Comparison of ENCODE assay signal across 1 cellular context in the genomic region with DNA sequence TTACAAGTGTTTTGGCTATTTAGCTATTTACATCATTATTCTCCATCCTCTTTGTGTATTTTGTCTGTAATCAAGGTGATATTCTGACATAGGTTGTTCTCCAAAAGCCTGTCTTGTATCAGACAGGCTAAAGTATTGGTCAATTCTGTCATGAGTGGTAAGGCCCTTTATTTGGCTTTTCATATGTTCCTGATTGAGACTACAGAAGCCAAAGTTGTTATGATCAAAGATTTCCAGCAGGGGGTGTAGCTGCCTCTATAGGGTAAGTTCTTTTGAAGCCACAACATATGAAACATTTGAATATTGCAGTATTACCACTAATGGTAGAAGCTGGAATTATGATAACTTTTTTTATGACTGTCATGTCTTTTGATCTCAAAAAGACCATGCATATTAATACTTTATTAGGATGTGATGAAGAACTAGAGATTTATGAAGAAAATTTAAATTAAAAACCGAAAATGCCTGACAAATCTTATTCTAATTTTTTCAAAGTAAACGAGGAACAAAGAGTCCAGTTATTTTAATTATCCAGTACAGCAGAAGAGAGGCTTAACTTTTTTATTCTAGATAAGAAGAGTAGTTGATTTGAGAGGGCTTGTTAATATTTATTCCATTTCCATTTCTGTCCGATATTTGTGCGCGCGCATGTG.
TF ChIP-seq lines count a peak whose summit lies in the region.

No MANE protein-coding gene starts in this region.

TF ChIP-seq in HepG2, 621 proteins besides CTCF, POLR2A, EP300 and RAD21 (continued from another document and continues in another):
- TF ChIP-seq KAT2B (IDR thresholded peaks at IDR 0.05; ENCODE audit: borderline replicate concordance, low read depth, low read length) (no peak), TBL1XR1 (IDR thresholded peaks at IDR 0.05; ENCODE audit: borderline replicate concordance, low read length, partially characterized antibody) (no peak), SAFB2 (CRISPR knock-in tag; IDR thresholded peaks at IDR 0.05; ENCODE audit: borderline replicate concordance, low read depth) (no peak), ELF4 (CRISPR knock-in tag; IDR thresholded peaks at IDR 0.05; ENCODE audit: borderline replicate concordance) (no peak), ZBTB7B (CRISPR knock-in tag; IDR thresholded peaks at IDR 0.05) (no peak), ZNF747 (CRISPR knock-in tag; IDR thresholded peaks at IDR 0.05; ENCODE audit: borderline replicate concordance) (no peak), PHB2 (IDR thresholded peaks at IDR 0.05; ENCODE audit: partially characterized antibody) (no peak), GTF2F1 (IDR thresholded peaks at IDR 0.05; ENCODE audit: low read length) (no peak), ZFP36L2 (CRISPR knock-in tag; IDR thresholded peaks at IDR 0.05) (no peak), AGO1 (IDR thresholded peaks at IDR 0.05; ENCODE audit: low read depth, low read length, poor library complexity, severe bottlenecking) (no peak), SIX1 (CRISPR knock-in tag; IDR thresholded peaks at IDR 0.05; ENCODE audit: borderline replicate concordance) (peak; percentile 24; the same call in 1 of the 2 replicates), KDM4B (CRISPR knock-in tag; IDR thresholded peaks at IDR 0.05) (no peak), ZNF724P (CRISPR knock-in tag; IDR thresholded peaks at IDR 0.05; ENCODE audit: borderline replicate concordance) (no peak), ASH2L (IDR thresholded peaks at IDR 0.05; ENCODE audit: insufficient read length, low read depth, low read length) (no peak), ZNF562 (CRISPR knock-in tag; IDR thresholded peaks at IDR 0.05; ENCODE audit: borderline replicate concordance) (no peak), U2AF2 (IDR thresholded peaks at IDR 0.05; ENCODE audit: low read depth, low read length) (no peak), HOXD1 (CRISPR knock-in tag; IDR thresholded peaks at IDR 0.05) (no peak), SRY (CRISPR knock-in tag; IDR thresholded peaks at IDR 0.05) (no peak), ZZZ3 (CRISPR knock-in tag; IDR thresholded peaks at IDR 0.05; ENCODE audit: borderline replicate concordance) (no peak), ZNF557 (CRISPR knock-in tag; IDR thresholded peaks at IDR 0.05) (no peak; the same call in 1 of the 2 replicates), ZNF343 (CRISPR knock-in tag; IDR thresholded peaks at IDR 0.05) (no peak), ZNF331 (CRISPR knock-in tag; IDR thresholded peaks at IDR 0.05) (peak; percentile 52; the same call in 1 of the 2 replicates), ZNF672 (CRISPR knock-in tag; IDR thresholded peaks at IDR 0.05) (no peak), NFE2L1 (CRISPR knock-in tag; IDR thresholded peaks at IDR 0.05; ENCODE audit: borderline replicate concordance) (no peak), ZBTB7A (CRISPR knock-in tag; IDR thresholded peaks at IDR 0.05) (no peak), ZNF30 (CRISPR knock-in tag; IDR thresholded peaks at IDR 0.05) (no peak), NFKB2 (CRISPR knock-in tag; IDR thresholded peaks at IDR 0.05; ENCODE audit: borderline replicate concordance) (no peak), SSRP1 (CRISPR knock-in tag; IDR thresholded peaks at IDR 0.05) (no peak), SIN3B (IDR thresholded peaks at IDR 0.05; ENCODE audit: low read length) (no peak), MIXL1 (CRISPR knock-in tag; IDR thresholded peaks at IDR 0.05) (peak; percentile 85), TARDBP (CRISPR knock-in tag; IDR thresholded peaks at IDR 0.05) (no peak)
- TF ChIP-seq, protein P1, sequence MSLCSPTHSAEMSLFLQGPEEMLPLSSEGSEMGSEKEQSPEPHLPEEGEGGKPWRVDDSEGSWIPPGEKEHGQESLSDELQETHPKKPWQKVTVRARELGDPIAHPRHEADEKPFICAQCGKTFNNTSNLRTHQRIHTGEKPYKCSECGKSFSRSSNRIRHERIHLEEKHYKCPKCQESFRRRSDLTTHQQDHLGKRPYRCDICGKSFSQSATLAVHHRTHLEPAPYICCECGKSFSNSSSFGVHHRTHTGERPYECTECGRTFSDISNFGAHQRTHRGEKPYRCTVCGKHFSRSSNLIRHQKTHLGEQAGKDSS (CRISPR knock-in tag; IDR thresholded peaks at IDR 0.05; ENCODE audit: borderline replicate concordance, low read depth) = no peak
- TF ChIP-seq, protein P2, sequence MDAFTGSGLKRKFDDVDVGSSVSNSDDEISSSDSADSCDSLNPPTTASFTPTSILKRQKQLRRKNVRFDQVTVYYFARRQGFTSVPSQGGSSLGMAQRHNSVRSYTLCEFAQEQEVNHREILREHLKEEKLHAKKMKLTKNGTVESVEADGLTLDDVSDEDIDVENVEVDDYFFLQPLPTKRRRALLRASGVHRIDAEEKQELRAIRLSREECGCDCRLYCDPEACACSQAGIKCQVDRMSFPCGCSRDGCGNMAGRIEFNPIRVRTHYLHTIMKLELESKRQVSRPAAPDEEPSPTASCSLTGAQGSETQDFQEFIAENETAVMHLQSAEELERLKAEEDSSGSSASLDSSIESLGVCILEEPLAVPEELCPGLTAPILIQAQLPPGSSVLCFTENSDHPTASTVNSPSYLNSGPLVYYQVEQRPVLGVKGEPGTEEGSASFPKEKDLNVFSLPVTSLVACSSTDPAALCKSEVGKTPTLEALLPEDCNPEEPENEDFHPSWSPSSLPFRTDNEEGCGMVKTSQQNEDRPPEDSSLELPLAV (CRISPR knock-in tag; conservative IDR thresholded peaks at IDR 0.05; ENCODE audit: low read depth) = no peak
- TF ChIP-seq, protein P3, sequence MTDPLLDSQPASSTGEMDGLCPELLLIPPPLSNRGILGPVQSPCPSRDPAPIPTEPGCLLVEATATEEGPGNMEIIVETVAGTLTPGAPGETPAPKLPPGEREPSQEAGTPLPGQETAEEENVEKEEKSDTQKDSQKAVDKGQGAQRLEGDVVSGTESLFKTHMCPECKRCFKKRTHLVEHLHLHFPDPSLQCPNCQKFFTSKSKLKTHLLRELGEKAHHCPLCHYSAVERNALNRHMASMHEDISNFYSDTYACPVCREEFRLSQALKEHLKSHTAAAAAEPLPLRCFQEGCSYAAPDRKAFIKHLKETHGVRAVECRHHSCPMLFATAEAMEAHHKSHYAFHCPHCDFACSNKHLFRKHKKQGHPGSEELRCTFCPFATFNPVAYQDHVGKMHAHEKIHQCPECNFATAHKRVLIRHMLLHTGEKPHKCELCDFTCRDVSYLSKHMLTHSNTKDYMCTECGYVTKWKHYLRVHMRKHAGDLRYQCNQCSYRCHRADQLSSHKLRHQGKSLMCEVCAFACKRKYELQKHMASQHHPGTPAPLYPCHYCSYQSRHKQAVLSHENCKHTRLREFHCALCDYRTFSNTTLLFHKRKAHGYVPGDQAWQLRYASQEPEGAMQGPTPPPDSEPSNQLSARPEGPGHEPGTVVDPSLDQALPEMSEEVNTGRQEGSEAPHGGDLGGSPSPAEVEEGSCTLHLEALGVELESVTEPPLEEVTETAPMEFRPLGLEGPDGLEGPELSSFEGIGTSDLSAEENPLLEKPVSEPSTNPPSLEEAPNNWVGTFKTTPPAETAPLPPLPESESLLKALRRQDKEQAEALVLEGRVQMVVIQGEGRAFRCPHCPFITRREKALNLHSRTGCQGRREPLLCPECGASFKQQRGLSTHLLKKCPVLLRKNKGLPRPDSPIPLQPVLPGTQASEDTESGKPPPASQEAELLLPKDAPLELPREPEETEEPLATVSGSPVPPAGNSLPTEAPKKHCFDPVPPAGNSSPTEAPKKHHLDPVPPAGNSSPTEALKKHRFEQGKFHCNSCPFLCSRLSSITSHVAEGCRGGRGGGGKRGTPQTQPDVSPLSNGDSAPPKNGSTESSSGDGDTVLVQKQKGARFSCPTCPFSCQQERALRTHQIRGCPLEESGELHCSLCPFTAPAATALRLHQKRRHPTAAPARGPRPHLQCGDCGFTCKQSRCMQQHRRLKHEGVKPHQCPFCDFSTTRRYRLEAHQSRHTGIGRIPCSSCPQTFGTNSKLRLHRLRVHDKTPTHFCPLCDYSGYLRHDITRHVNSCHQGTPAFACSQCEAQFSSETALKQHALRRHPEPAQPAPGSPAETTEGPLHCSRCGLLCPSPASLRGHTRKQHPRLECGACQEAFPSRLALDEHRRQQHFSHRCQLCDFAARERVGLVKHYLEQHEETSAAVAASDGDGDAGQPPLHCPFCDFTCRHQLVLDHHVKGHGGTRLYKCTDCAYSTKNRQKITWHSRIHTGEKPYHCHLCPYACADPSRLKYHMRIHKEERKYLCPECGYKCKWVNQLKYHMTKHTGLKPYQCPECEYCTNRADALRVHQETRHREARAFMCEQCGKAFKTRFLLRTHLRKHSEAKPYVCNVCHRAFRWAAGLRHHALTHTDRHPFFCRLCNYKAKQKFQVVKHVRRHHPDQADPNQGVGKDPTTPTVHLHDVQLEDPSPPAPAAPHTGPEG (CRISPR knock-in tag; IDR thresholded peaks at IDR 0.05) = no peak
- TF ChIP-seq, protein P4, sequence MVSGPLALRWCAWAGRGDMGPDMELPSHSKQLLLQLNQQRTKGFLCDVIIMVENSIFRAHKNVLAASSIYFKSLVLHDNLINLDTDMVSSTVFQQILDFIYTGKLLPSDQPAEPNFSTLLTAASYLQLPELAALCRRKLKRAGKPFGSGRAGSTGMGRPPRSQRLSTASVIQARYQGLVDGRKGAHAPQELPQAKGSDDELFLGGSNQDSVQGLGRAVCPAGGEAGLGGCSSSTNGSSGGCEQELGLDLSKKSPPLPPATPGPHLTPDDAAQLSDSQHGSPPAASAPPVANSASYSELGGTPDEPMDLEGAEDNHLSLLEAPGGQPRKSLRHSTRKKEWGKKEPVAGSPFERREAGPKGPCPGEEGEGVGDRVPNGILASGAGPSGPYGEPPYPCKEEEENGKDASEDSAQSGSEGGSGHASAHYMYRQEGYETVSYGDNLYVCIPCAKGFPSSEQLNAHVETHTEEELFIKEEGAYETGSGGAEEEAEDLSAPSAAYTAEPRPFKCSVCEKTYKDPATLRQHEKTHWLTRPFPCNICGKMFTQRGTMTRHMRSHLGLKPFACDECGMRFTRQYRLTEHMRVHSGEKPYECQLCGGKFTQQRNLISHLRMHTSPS (CRISPR knock-in tag; IDR thresholded peaks at IDR 0.05; ENCODE audit: low read depth) = no peak
- TF ChIP-seq, protein P5, sequence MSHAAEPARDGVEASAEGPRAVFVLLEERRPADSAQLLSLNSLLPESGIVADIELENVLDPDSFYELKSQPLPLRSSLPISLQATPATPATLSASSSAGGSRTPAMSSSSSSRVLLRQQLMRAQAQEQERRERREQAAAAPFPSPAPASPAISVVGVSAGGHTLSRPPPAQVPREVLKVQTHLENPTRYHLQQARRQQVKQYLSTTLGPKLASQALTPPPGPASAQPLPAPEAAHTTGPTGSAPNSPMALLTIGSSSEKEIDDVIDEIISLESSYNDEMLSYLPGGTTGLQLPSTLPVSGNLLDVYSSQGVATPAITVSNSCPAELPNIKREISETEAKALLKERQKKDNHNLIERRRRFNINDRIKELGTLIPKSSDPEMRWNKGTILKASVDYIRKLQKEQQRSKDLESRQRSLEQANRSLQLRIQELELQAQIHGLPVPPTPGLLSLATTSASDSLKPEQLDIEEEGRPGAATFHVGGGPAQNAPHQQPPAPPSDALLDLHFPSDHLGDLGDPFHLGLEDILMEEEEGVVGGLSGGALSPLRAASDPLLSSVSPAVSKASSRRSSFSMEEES (CRISPR knock-in tag; IDR thresholded peaks at IDR 0.05) = 0 out of 2 replicates have a peak, but pooled peaks have one; percentile 33
- TF ChIP-seq, protein P6, sequence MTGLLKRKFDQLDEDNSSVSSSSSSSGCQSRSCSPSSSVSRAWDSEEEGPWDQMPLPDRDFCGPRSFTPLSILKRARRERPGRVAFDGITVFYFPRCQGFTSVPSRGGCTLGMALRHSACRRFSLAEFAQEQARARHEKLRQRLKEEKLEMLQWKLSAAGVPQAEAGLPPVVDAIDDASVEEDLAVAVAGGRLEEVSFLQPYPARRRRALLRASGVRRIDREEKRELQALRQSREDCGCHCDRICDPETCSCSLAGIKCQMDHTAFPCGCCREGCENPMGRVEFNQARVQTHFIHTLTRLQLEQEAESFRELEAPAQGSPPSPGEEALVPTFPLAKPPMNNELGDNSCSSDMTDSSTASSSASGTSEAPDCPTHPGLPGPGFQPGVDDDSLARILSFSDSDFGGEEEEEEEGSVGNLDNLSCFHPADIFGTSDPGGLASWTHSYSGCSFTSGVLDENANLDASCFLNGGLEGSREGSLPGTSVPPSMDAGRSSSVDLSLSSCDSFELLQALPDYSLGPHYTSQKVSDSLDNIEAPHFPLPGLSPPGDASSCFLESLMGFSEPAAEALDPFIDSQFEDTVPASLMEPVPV (CRISPR knock-in tag; IDR thresholded peaks at IDR 0.05) = no peak
- TF ChIP-seq, protein P7, sequence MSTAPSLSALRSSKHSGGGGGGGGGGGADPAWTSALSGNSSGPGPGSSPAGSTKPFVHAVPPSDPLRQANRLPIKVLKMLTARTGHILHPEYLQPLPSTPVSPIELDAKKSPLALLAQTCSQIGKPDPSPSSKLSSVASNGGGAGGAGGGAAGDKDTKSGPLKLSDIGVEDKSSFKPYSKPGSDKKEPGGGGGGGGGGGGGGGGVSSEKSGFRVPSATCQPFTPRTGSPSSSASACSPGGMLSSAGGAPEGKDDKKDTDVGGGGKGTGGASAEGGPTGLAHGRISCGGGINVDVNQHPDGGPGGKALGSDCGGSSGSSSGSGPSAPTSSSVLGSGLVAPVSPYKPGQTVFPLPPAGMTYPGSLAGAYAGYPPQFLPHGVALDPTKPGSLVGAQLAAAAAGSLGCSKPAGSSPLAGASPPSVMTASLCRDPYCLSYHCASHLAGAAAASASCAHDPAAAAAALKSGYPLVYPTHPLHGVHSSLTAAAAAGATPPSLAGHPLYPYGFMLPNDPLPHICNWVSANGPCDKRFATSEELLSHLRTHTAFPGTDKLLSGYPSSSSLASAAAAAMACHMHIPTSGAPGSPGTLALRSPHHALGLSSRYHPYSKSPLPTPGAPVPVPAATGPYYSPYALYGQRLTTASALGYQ (CRISPR knock-in tag; IDR thresholded peaks at IDR 0.05) = no peak
- TF ChIP-seq, protein P8, sequence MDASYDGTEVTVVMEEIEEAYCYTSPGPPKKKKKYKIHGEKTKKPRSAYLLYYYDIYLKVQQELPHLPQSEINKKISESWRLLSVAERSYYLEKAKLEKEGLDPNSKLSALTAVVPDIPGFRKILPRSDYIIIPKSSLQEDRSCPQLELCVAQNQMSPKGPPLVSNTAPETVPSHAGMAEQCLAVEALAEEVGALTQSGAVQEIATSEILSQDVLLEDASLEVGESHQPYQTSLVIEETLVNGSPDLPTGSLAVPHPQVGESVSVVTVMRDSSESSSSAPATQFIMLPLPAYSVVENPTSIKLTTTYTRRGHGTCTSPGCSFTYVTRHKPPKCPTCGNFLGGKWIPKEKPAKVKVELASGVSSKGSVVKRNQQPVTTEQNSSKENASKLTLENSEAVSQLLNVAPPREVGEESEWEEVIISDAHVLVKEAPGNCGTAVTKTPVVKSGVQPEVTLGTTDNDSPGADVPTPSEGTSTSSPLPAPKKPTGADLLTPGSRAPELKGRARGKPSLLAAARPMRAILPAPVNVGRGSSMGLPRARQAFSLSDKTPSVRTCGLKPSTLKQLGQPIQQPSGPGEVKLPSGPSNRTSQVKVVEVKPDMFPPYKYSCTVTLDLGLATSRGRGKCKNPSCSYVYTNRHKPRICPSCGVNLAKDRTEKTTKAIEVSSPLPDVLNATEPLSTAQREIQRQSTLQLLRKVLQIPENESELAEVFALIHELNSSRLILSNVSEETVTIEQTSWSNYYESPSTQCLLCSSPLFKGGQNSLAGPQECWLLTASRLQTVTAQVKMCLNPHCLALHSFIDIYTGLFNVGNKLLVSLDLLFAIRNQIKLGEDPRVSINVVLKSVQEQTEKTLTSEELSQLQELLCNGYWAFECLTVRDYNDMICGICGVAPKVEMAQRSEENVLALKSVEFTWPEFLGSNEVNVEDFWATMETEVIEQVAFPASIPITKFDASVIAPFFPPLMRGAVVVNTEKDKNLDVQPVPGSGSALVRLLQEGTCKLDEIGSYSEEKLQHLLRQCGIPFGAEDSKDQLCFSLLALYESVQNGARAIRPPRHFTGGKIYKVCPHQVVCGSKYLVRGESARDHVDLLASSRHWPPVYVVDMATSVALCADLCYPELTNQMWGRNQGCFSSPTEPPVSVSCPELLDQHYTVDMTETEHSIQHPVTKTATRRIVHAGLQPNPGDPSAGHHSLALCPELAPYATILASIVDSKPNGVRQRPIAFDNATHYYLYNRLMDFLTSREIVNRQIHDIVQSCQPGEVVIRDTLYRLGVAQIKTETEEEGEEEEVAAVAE (CRISPR knock-in tag; IDR thresholded peaks at IDR 0.05; ENCODE audit: borderline replicate concordance) = 0 out of 2 replicates have a peak, but pooled peaks have one; percentile 55
